In genomic region chr6:47310131-47310480, GRCh38 we compare ENCODE assay signal across 8 cellular contexts. TPM values are rescaled to one million over a fixed set of nuclear protein-coding genes. Genes with fewer than 3 reads are reported as not detected.
DNase-seq lines count a peak whose midpoint lies in the region; ATAC-seq and TF ChIP-seq lines count a peak whose summit lies in the region.

No MANE protein-coding gene starts in this region.

- H3K9me3 Mint-ChIP-seq in activated naive CD8-positive, alpha-beta T cell treated with anti-CD3 and anti-CD28 coated beads, Interleukin-2, amount 50 U/mL, for 24 hours = no peaks in the 10 kb centered on the region
- no peaks in the 10 kb centered on the region for H3K9me3 Mint-ChIP-seq in nephron

- 2 to 5% methylated on average over 7 of the region's 7 CpGs for WGBS in aorta, 2 donors

- DNase-seq in activated naive CD8-positive, alpha-beta T cell treated with anti-CD3 and anti-CD28 coated beads, Interleukin-2, amount 50 U/mL, for 24 hours = no peak
- DNase-seq in NCI-H1105 treated with DMSO at 0.1 percent for 48 hours (lab: John Stamatoyannopoulos, UW) (no peak), aorta (no peak), HAP-1 (ENCODE audit: low spot score in 2 of 2) (no peak), KBM-7 (no peak)

- H3K4me1 Mint-ChIP-seq in activated naive CD8-positive, alpha-beta T cell treated with anti-CD3 and anti-CD28 coated beads, Interleukin-2, amount 50 U/mL, for 24 hours = peaks cover 13% of the 10 kb centered on the region
- H3K4me1 Mint-ChIP-seq in nephron = peaks cover 9% of the 10 kb centered on the region

- ATAC-seq in GM18508 (IDR thresholded peaks at IDR 0.05; ENCODE audit: insufficient read depth, unreplicated experiment) (peak; percentile 10), HG03280 (IDR thresholded peaks at IDR 0.05; ENCODE audit: unreplicated experiment) (peak; percentile 12), aorta (ENCODE audit: low FRiP score) (no peak)
- no peak for ATAC-seq in activated naive CD8-positive, alpha-beta T cell treated with anti-CD3 and anti-CD28 coated beads, Interleukin-2, amount 50 U/mL, for 24 hours

- intact Hi-C loops in aorta (cut with DNase I) = no loop called here

- peak overlapping the region; percentile 72 for H3K4me3 Mint-ChIP-seq in activated naive CD8-positive, alpha-beta T cell treated with anti-CD3 and anti-CD28 coated beads, Interleukin-2, amount 50 U/mL, for 24 hours
- peak overlapping the region; percentile 84 to 91 (median 87) for H3K4me3 Mint-ChIP-seq in nephron

- no peaks in the 10 kb centered on the region for H3K36me3 ChIP-seq in aorta (ENCODE audit: control insufficient read depth in 1 of 2, insufficient read depth in 2 of 2, low read length in 1 of 2)
- no peaks in the 10 kb centered on the region for H3K36me3 ChIP-seq in HAP-1 (replicated peaks)

- no peak overlapping the region for H3K4me3 ChIP-seq in aorta (ENCODE audit: low read length in 2 of 2)
- H3K4me3 ChIP-seq in HAP-1 = no peak overlapping the region; the same call in 1 of the 2 replicates

- TF ChIP-seq CTCF in nephron (IDR thresholded peaks at IDR 0.05; ENCODE audit: unreplicated experiment in 3 of 3) = peak in 2 of 3 experiments; percentile 4

- in situ Hi-C loops in HAP-1 (cut with MboI; ENCODE audit: low sequenced_read_pairs) = no loop called here
- in situ Hi-C loops in KBM-7 (cut with MboI; ENCODE audit: low pct_unique_long_range_greater_than_20kb, low sequenced_read_pairs) = loop anchor here (25.0 kb wide), 1 partner anchor 223 kb away; no protein-coding TSS in a partner anchor

- H3K9me3 ChIP-seq in aorta (ENCODE audit: control insufficient read depth, low read length) = no peaks in the 10 kb centered on the region
- no peaks in the 10 kb centered on the region for H3K9me3 ChIP-seq in HAP-1

- no peak overlapping the region for H3K27ac ChIP-seq in aorta (ENCODE audit: low read depth in 1 of 2, low read length in 2 of 2)

- H3K27me3 Mint-ChIP-seq in activated naive CD8-positive, alpha-beta T cell treated with anti-CD3 and anti-CD28 coated beads, Interleukin-2, amount 50 U/mL, for 24 hours = peaks cover 49% of the 10 kb centered on the region
- peaks cover 20% of the 10 kb centered on the region for H3K27me3 Mint-ChIP-seq in nephron (ENCODE audit: low read depth)

- H3K27me3 ChIP-seq in aorta (ENCODE audit: control insufficient read depth in 1 of 2, insufficient read depth in 2 of 2, low read length in 1 of 2) = no peaks in the 10 kb centered on the region
- H3K27me3 ChIP-seq in HAP-1 (ENCODE audit: low read depth) = peaks cover 5% of the 10 kb centered on the region; the same call in 1 of the 2 replicates

- H3K4me1 ChIP-seq in aorta (ENCODE audit: control insufficient read depth in 1 of 2, insufficient read depth in 2 of 2, low read length in 2 of 2) (no peaks in the 10 kb centered on the region), HAP-1 (peaks cover 5% of the 10 kb centered on the region; the same call in 1 of the 2 replicates)

- no peaks in the 10 kb centered on the region for H3K36me3 Mint-ChIP-seq in activated naive CD8-positive, alpha-beta T cell treated with anti-CD3 and anti-CD28 coated beads, Interleukin-2, amount 50 U/mL, for 24 hours (ENCODE audit: low read depth)
- no peaks in the 10 kb centered on the region for H3K36me3 Mint-ChIP-seq in nephron (ENCODE audit: low read depth)

- no peak overlapping the region for H3K27ac Mint-ChIP-seq in activated naive CD8-positive, alpha-beta T cell treated with anti-CD3 and anti-CD28 coated beads, Interleukin-2, amount 50 U/mL, for 24 hours
- H3K27ac Mint-ChIP-seq in nephron = peak overlapping the region in 2 of 3 experiments; percentile 39 to 40

RNA-seq across cellular contexts. Expression of gene TNFRSF21, which starts 0.4 kb away (rescaled TPM):
- total RNA-seq in aorta = 1 to 10 TPM; 3.7 to 4.5 TPM
- 1 to 10 TPM; 3.9 to 6.0 TPM for polyA plus RNA-seq in aorta

Comparison
In these comparisons a context has a peak if more than half of its experiments do, and no peak if none do; other contexts are left out.
1. ATAC-seq: peak in GM18508 (single experiment) and HG03280 (single experiment); none in activated naive CD8-positive, alpha-beta T cell treated with anti-CD3 and anti-CD28 coated beads, Interleukin-2, amount 50 U/mL, for 24 hours (single experiment) and aorta (single experiment).